Comparison of ENCODE assay signal across 16 cellular contexts in the genomic region with DNA sequence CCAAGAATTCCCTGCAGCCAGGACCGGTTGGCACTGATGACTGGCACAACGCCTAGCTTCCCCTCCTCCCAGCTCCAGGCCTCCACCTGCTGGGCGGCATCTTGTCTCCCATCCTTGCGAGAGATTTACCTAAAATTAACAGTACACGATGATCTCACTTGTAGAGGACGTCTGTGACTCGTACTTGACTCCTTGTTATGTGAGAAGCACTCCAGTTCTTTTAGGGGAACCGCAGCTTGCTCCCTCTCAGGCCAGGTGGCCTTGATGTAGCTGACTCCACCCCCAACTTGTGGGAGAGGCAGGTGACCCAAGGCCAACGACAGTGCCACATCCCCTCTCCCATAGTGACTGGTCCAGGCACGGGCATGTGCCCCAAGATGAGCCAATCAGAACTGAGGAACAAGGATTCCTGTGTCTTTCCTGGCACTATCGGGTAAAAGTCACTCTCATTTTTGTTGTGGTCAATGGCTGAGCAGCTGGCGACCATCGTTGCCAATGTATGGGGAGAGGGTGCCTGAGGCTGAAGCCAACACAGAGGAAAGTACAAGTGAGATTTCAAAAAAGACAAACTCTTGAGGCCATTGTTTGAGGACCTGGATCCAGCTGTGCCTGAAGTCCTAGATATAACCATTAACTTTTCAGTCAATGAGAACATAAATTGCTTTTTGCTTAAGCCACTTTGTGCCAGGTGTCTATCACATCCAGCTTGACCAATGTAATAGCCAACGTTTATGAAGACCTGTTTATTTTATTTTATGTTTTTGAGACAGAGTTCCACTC.
DNase-seq lines count a peak whose midpoint lies in the region; ATAC-seq, FAIRE-seq and TF ChIP-seq lines count a peak whose summit lies in the region.
"Had no signal": no experiment of that assay in that cellular context is flagged by ENCODE, and none has a peak within 500 bp of the region (broad histone marks: within the 10 kb centered on the region; RNA-seq: fewer than 3 reads in every experiment).

No MANE protein-coding gene starts in this region.

- no peak overlapping the region; the same call in 1 of the 2 replicates for H3K27ac Mint-ChIP-seq in WTC11
- H3K27ac Mint-ChIP-seq in progenitor cell of endocrine pancreas = no peak overlapping the region
- H3K27ac Mint-ChIP-seq: activated naive CD8-positive, alpha-beta T cell treated with anti-CD3 and anti-CD28 coated beads, Interleukin-2, amount 10 ng/mL, durations not matched to agents 7 days and 5 days; memory B cell had no signal

- H3K4me1 Mint-ChIP-seq in WTC11 = peaks cover 4% of the 10 kb centered on the region
- peaks cover 8% of the 10 kb centered on the region for H3K4me1 Mint-ChIP-seq in progenitor cell of endocrine pancreas (ENCODE audit: low read depth)
- H3K4me1 Mint-ChIP-seq: activated naive CD8-positive, alpha-beta T cell treated with anti-CD3 and anti-CD28 coated beads, Interleukin-2, amount 10 ng/mL, durations not matched to agents 7 days and 5 days; memory B cell had no signal

- no peak overlapping the region for H3K27ac ChIP-seq in vagina
- H3K27ac ChIP-seq: ovary, RWPE1, tibial nerve had no signal

- FAIRE-seq in GM12892 (lab: Jason Lieb, UNC) = no peak
- FAIRE-seq: TTC549 had no signal

- H3K4me1 ChIP-seq in vagina = no peaks in the 10 kb centered on the region
- H3K4me1 ChIP-seq: tibial nerve had no signal

- H3K4me3 Mint-ChIP-seq in WTC11 = no peak overlapping the region
- no peak overlapping the region for H3K4me3 Mint-ChIP-seq in progenitor cell of endocrine pancreas (ENCODE audit: low read depth)
- H3K4me3 Mint-ChIP-seq: activated naive CD8-positive, alpha-beta T cell treated with anti-CD3 and anti-CD28 coated beads, Interleukin-2, amount 10 ng/mL, durations not matched to agents 7 days and 5 days; memory B cell had no signal

- no peaks in the 10 kb centered on the region for H3K9me3 ChIP-seq in vagina
- H3K9me3 ChIP-seq: ovary had no signal

- POLR2A ChIA-PET in WTC11 (lab: Charles Lee) = no interaction called here

- intact Hi-C loops in vagina (cut with DNase I) = no loop called here

- CTCF ChIA-PET in WTC11 (lab: Charles Lee) = interaction anchor here (0.6 to 1.6 kb wide), 6 partner anchors 9 to 1063 kb away, joined by 3 to 5 read pairs (median 4); no protein-coding TSS in a partner anchor

- DNase-seq in NCI-H345 (lab: John Stamatoyannopoulos, UW) (peak; percentile 33), NCI-H345 treated with DMSO at 0.1 percent for 48 hours (lab: John Stamatoyannopoulos, UW; ENCODE audit: unreplicated experiment) (no peak), NCI-H2029 (lab: John Stamatoyannopoulos, UW) (peak; percentile 42), WTC11 (ENCODE audit: low spot score) (no peak), progenitor cell of endocrine pancreas (ENCODE audit: low spot score, unreplicated experiment) (no peak), vagina (ENCODE audit: extremely low spot score in 2 of 2) (no peak), GM12892 (ENCODE audit: insufficient read length) (no peak), HK-2 (ENCODE audit: unreplicated experiment) (no peak)
- DNase-seq: activated naive CD8-positive, alpha-beta T cell treated with anti-CD3 and anti-CD28 coated beads, Interleukin-2, amount 10 ng/mL, durations not matched to agents 7 days and 5 days; NCI-H2171 treated with DMSO at 0.1 percent for 48 hours; ovary; stimulated activated CD4-positive, alpha-beta T cell treated with anti-CD3 and anti-CD28 coated beads, Interleukin-12 subunit alpha, Interleukin-12 subunit beta, amount 100 ng/mL, for 4 hours had no signal

- H3K27me3 Mint-ChIP-seq in WTC11 (ENCODE audit: low read depth) = peaks cover 23% of the 10 kb centered on the region
- H3K27me3 Mint-ChIP-seq in progenitor cell of endocrine pancreas = peaks cover 63% of the 10 kb centered on the region

- TF ChIP-seq CTCF in WTC11 (IDR thresholded peaks at IDR 0.05) = no peak
- peak; percentile 7 for TF ChIP-seq CTCF in progenitor cell of endocrine pancreas (IDR thresholded peaks at IDR 0.05; ENCODE audit: unreplicated experiment)
- no peak for TF ChIP-seq CTCF in vagina (IDR thresholded peaks at IDR 0.05)

- H3K9me3 Mint-ChIP-seq in WTC11 (peaks cover under 1% of the 10 kb centered on the region; the same call in 1 of the 2 replicates), progenitor cell of endocrine pancreas (ENCODE audit: low read depth) (no peaks in the 10 kb centered on the region)
- H3K9me3 Mint-ChIP-seq: activated naive CD8-positive, alpha-beta T cell treated with anti-CD3 and anti-CD28 coated beads, Interleukin-2, amount 10 ng/mL, durations not matched to agents 7 days and 5 days had no signal

- H3K36me3 ChIP-seq in vagina = no peaks in the 10 kb centered on the region
- H3K36me3 ChIP-seq: ovary, tibial nerve had no signal

- no peaks in the 10 kb centered on the region for H3K27me3 ChIP-seq in vagina
- H3K27me3 ChIP-seq: ovary had no signal

- H3K4me3 ChIP-seq in vagina = no peak overlapping the region
- H3K4me3 ChIP-seq: ovary, tibial nerve had no signal

- ATAC-seq in WTC11 = peak; percentile 67

- TF ChIP-seq POLR2A in vagina (IDR thresholded peaks at IDR 0.05) (no peak), GM12892 (IDR thresholded peaks at IDR 0.05; ENCODE audit: low read depth, low read length) (no peak)

- H3K36me3 Mint-ChIP-seq in WTC11 (peaks cover under 1% of the 10 kb centered on the region; the same call in 1 of the 2 replicates), progenitor cell of endocrine pancreas (ENCODE audit: insufficient read depth) (no peaks in the 10 kb centered on the region)
- H3K36me3 Mint-ChIP-seq: activated naive CD8-positive, alpha-beta T cell treated with anti-CD3 and anti-CD28 coated beads, Interleukin-2, amount 10 ng/mL, durations not matched to agents 7 days and 5 days had no signal

TF ChIP-seq in WTC11, 78 proteins besides CTCF, POLR2A, EP300 and RAD21:
- TF ChIP-seq CREM (CRISPR knock-in tag; IDR thresholded peaks at IDR 0.05) (no peak), FOXP1 (CRISPR knock-in tag; IDR thresholded peaks at IDR 0.05; ENCODE audit: borderline replicate concordance) (no peak), JAZF1 (CRISPR knock-in tag; IDR thresholded peaks at IDR 0.05) (no peak), JUN (CRISPR knock-in tag; IDR thresholded peaks at IDR 0.05) (no peak), ZNF121 (CRISPR knock-in tag; IDR thresholded peaks at IDR 0.05) (no peak)
- TF ChIP-seq, protein P1, sequence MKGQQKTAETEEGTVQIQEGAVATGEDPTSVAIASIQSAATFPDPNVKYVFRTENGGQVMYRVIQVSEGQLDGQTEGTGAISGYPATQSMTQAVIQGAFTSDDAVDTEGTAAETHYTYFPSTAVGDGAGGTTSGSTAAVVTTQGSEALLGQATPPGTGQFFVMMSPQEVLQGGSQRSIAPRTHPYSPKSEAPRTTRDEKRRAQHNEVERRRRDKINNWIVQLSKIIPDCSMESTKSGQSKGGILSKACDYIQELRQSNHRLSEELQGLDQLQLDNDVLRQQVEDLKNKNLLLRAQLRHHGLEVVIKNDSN (CRISPR knock-in tag; IDR thresholded peaks at IDR 0.05) = peak; percentile 56; the same call in 1 of the 2 replicates
- TF ChIP-seq, protein P2, sequence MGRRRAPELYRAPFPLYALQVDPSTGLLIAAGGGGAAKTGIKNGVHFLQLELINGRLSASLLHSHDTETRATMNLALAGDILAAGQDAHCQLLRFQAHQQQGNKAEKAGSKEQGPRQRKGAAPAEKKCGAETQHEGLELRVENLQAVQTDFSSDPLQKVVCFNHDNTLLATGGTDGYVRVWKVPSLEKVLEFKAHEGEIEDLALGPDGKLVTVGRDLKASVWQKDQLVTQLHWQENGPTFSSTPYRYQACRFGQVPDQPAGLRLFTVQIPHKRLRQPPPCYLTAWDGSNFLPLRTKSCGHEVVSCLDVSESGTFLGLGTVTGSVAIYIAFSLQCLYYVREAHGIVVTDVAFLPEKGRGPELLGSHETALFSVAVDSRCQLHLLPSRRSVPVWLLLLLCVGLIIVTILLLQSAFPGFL (CRISPR knock-in tag; IDR thresholded peaks at IDR 0.05; ENCODE audit: borderline replicate concordance) = no peak
- TF ChIP-seq, protein P3, sequence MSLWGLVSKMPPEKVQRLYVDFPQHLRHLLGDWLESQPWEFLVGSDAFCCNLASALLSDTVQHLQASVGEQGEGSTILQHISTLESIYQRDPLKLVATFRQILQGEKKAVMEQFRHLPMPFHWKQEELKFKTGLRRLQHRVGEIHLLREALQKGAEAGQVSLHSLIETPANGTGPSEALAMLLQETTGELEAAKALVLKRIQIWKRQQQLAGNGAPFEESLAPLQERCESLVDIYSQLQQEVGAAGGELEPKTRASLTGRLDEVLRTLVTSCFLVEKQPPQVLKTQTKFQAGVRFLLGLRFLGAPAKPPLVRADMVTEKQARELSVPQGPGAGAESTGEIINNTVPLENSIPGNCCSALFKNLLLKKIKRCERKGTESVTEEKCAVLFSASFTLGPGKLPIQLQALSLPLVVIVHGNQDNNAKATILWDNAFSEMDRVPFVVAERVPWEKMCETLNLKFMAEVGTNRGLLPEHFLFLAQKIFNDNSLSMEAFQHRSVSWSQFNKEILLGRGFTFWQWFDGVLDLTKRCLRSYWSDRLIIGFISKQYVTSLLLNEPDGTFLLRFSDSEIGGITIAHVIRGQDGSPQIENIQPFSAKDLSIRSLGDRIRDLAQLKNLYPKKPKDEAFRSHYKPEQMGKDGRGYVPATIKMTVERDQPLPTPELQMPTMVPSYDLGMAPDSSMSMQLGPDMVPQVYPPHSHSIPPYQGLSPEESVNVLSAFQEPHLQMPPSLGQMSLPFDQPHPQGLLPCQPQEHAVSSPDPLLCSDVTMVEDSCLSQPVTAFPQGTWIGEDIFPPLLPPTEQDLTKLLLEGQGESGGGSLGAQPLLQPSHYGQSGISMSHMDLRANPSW (CRISPR knock-in tag; conservative IDR thresholded peaks at IDR 0.05; ENCODE audit: low read depth) = no peak
- TF ChIP-seq, protein P4, sequence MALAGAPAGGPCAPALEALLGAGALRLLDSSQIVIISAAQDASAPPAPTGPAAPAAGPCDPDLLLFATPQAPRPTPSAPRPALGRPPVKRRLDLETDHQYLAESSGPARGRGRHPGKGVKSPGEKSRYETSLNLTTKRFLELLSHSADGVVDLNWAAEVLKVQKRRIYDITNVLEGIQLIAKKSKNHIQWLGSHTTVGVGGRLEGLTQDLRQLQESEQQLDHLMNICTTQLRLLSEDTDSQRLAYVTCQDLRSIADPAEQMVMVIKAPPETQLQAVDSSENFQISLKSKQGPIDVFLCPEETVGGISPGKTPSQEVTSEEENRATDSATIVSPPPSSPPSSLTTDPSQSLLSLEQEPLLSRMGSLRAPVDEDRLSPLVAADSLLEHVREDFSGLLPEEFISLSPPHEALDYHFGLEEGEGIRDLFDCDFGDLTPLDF (CRISPR knock-in tag; IDR thresholded peaks at IDR 0.05) = no peak
- TF ChIP-seq, protein P5, sequence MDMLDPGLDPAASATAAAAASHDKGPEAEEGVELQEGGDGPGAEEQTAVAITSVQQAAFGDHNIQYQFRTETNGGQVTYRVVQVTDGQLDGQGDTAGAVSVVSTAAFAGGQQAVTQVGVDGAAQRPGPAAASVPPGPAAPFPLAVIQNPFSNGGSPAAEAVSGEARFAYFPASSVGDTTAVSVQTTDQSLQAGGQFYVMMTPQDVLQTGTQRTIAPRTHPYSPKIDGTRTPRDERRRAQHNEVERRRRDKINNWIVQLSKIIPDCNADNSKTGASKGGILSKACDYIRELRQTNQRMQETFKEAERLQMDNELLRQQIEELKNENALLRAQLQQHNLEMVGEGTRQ (CRISPR knock-in tag; IDR thresholded peaks at IDR 0.05) = peak; percentile 71

Comparison
In these comparisons a context has a peak if more than half of its experiments do, and no peak if none do; other contexts are left out.
1. DNase-seq: peak in NCI-H345 (single experiment) and NCI-H2029 (single experiment); none in NCI-H345 treated with DMSO at 0.1 percent for 48 hours (single experiment), WTC11 (single experiment), progenitor cell of endocrine pancreas (single experiment), vagina (0 of 2), GM12892 (single experiment) and HK-2 (single experiment).